10 cellular contexts compared by ENCODE assay signal in genomic region chr6:30500421-30501069, GRCh38. TPM values are rescaled to one million over a fixed set of nuclear protein-coding genes. Genes with fewer than 3 reads are reported as not detected.
DNase-seq lines count a peak whose midpoint lies in the region; ATAC-seq, FAIRE-seq and TF ChIP-seq lines count a peak whose summit lies in the region.
"Had no signal": no experiment of that assay in that cellular context is flagged by ENCODE, and none has a peak within 500 bp of the region (broad histone marks: within the 10 kb centered on the region; RNA-seq: fewer than 3 reads in every experiment).

No MANE protein-coding gene starts in this region.

- no peak overlapping the region for H3K27ac ChIP-seq in GM23248
- no peak overlapping the region for H3K27ac ChIP-seq in HepG2 (ENCODE audit: extremely low read length, insufficient read depth, low read length)
- H3K27ac ChIP-seq: tibial artery had no signal

- H3K79me2 ChIP-seq in GM23248 (ENCODE audit: insufficient read depth), result no peaks in the 10 kb centered on the region
- no peaks in the 10 kb centered on the region for H3K79me2 ChIP-seq in HepG2 (ENCODE audit: insufficient read depth, low read length)

- WGBS in GM23248 (ENCODE audit: low coverage in 1 of 2, low lambda C conversion rate in 2 of 2, missing lambda C conversion rate in 2 of 2), 2 experiments, result 35 to 41% methylated on average over 9 of the region's 9 CpGs
- WGBS in HepG2 (ENCODE audit: low lambda C conversion rate), result 14% methylated on average over 9 of the region's 9 CpGs

- BruUV-seq in HepG2 (replicated peaks; lab: Mats Ljungman, UMichigan), result no TSS peak

- TF ChIP-seq EP300 in HepG2 (IDR thresholded peaks at IDR 0.05; ENCODE audit: low read depth in 2 of 2, low read length in 2 of 2), result no peak
- no peak for TF ChIP-seq EP300 in HepG2 (CRISPR knock-in tag; IDR thresholded peaks at IDR 0.05; ENCODE audit: borderline replicate concordance)

- ATAC-seq in HepG2 (peak; percentile 56), GM19324 (IDR thresholded peaks at IDR 0.05; ENCODE audit: low FRiP score, unreplicated experiment) (no peak)

- H3K36me3 ChIP-seq in GM23248 (ENCODE audit: low read depth), result no peaks in the 10 kb centered on the region
- no peaks in the 10 kb centered on the region for H3K36me3 ChIP-seq in adipocyte (ENCODE audit: control insufficient read depth, insufficient read depth, low read length, severe bottlenecking)
- H3K36me3 ChIP-seq in HepG2 (replicated peaks in 1 of 2; ENCODE audit: control insufficient read depth in 1 of 2, insufficient read depth in 2 of 2, low read length in 2 of 2), result no peaks in the 10 kb centered on the region
- H3K36me3 ChIP-seq: tibial artery had no signal

- intact Hi-C loops in HepG2 (cut with micrococcal nuclease; ENCODE audit: unreplicated experiment), result no loop called here

- H4K20me1 ChIP-seq in GM23248 (ENCODE audit: insufficient read depth) (no peaks in the 10 kb centered on the region), HepG2 (ENCODE audit: insufficient read depth, low read length) (no peaks in the 10 kb centered on the region)

- no peak for TF ChIP-seq RAD21 in HepG2 (CRISPR knock-in tag; IDR thresholded peaks at IDR 0.05)

- CTCF ChIA-PET in HepG2 (lab: Yijun Ruan, JAX; ENCODE audit: low intra/inter-chr PET ratio, low total read pairs), result no interaction called here

- in situ Hi-C loops in GM23248 (cut with MboI) (no loop called here), HepG2 (cut with HindIII; ENCODE audit: extremely low pct_ligation_motif_present, low pct_unique_long_range_greater_than_20kb) (no loop called here)

- H3K9ac ChIP-seq in GM23248 (no peak overlapping the region), adipocyte (ENCODE audit: low read length) (no peak overlapping the region), HepG2 (ENCODE audit: insufficient read depth, low read depth, low read length) (no peak overlapping the region)

- H3K27me3 ChIP-seq in GM23248 (replicated peaks; ENCODE audit: insufficient read depth), result no peaks in the 10 kb centered on the region
- H3K27me3 ChIP-seq in adipocyte (replicated peaks; ENCODE audit: control insufficient read depth, insufficient read depth, low read length), result no peaks in the 10 kb centered on the region
- peaks cover 0 to 5% of the 10 kb centered on the region in 2 experiments; a peak in 2 of 5 replicates for H3K27me3 ChIP-seq in HepG2 (ENCODE audit: control insufficient read depth in 1 of 2, insufficient read depth in 2 of 2, low read length in 2 of 2)
- H3K27me3 ChIP-seq: tibial artery had no signal

- H3K9me2 ChIP-seq in GM23248 (ENCODE audit: insufficient read depth), result no peaks in the 10 kb centered on the region

- peak overlapping the region; percentile 75 for H2AFZ ChIP-seq in GM23248
- peak overlapping the region; percentile 36 for H2AFZ ChIP-seq in HepG2 (ENCODE audit: low read length)

- H3K4me1 ChIP-seq in GM23248 (ENCODE audit: insufficient read depth) (peaks cover 14% of the 10 kb centered on the region), adipocyte (ENCODE audit: control insufficient read depth, insufficient read depth, low read length) (peaks cover 15% of the 10 kb centered on the region), HepG2 (ENCODE audit: insufficient read depth, low read length) (peaks cover 13% of the 10 kb centered on the region)
- H3K4me1 ChIP-seq: tibial artery had no signal

- H3K4me3 ChIP-seq in GM23248 (no peak overlapping the region), adipocyte (ENCODE audit: low read length) (peak overlapping the region; percentile 3), HepG2 (replicated peaks in 1 of 3; ENCODE audit: insufficient read depth in 1 of 3, low read depth in 2 of 3, low read length in 3 of 3) (no peak overlapping the region; a peak in 1 of 6 replicates)
- H3K4me3 ChIP-seq: tibial artery had no signal

- H3K9me3 ChIP-seq in GM23248 (ENCODE audit: low read depth) (no peaks in the 10 kb centered on the region), adipocyte (ENCODE audit: control insufficient read depth, low read length) (no peaks in the 10 kb centered on the region), HepG2 (ENCODE audit: low read length) (no peaks in the 10 kb centered on the region)
- H3K9me3 ChIP-seq: tibial artery had no signal

- H3F3A ChIP-seq in GM23248 (ENCODE audit: insufficient read depth), result peaks cover 18% of the 10 kb centered on the region

- no peak for TF ChIP-seq POLR2A in HepG2 (IDR thresholded peaks at IDR 0.05; ENCODE audit: insufficient read depth in 1 of 2, low read depth in 2 of 2, low read length in 2 of 2)

- H3K4me2 ChIP-seq in GM23248 (ENCODE audit: unreplicated experiment) (peak overlapping the region; percentile 32), HepG2 (ENCODE audit: low read depth, low read length) (peak overlapping the region; percentile 44; the same call in 1 of the 2 replicates)

- FAIRE-seq in HepG2 (lab: Jason Lieb, UNC), result no peak
- FAIRE-seq: TTC549 had no signal

- POLR2A ChIA-PET in HepG2 (lab: Yijun Ruan, JAX), result interaction anchor here (0.9 kb wide), 1 partner anchor 114 kb away, joined by 3 read pairs; no protein-coding TSS in a partner anchor

- peak; percentile 71 for DNase-seq in 8988T
- peak; percentile 45 for DNase-seq in GM23248
- DNase-seq in adipocyte (ENCODE audit: low read depth), result no peak
- no peak for DNase-seq in HepG2 (ENCODE audit: low spot score)
- no peak for DNase-seq in stimulated activated CD4-positive, alpha-beta T cell treated with anti-CD3 and anti-CD28 coated beads, Interleukin-15, amount 100 ng/mL, for 24 hours
- no peak for DNase-seq in DMS114 treated with DMSO at 0.1 percent for 48 hours (lab: John Stamatoyannopoulos, UW; ENCODE audit: unreplicated experiment)
- DNase-seq in mucosa of gallbladder (ENCODE audit: low spot score), result no peak
- DNase-seq: tibial artery had no signal

- TF ChIP-seq CTCF in HepG2 (CRISPR knock-in tag; IDR thresholded peaks at IDR 0.05), result no peak

RNA-seq across cellular contexts. Expression of gene HLA-E, which starts 11.2 kb away (rescaled TPM):
- total RNA-seq in GM23248 (2014; rRNA removed; shearing (Covaris generic)), result 190 and 203 TPM in 2 replicates
- 123 and 130 TPM in 2 replicates for polyA plus RNA-seq in GM23248 (2016; fragmentation: Nextera tagmentation; extraction: Ambion mirVana)
- 21.2 and 45.2 TPM in 2 replicates for total RNA-seq in HepG2 (2016; rRNA removed; fragmentation: Illumina TruSeq; extraction: Trizol)
- total RNA-seq in HepG2 (2016; cell fraction: cytosol; rRNA removed; fragmentation: Illumina TruSeq; extraction: Trizol; ENCODE audit: low read depth), result 6.3 and 7.1 TPM in 2 replicates
- 21.6 and 46.9 TPM in 2 replicates for total RNA-seq in HepG2 (2016; cell fraction: insoluble cytoplasmic fraction; rRNA removed; fragmentation: Illumina TruSeq; extraction: Trizol)
- 12.5 and 14.1 TPM in 2 replicates for total RNA-seq in HepG2 (2016; cell fraction: membrane; rRNA removed; fragmentation: Illumina TruSeq; extraction: Trizol)
- total RNA-seq in HepG2 (2016; cell fraction: nucleus; rRNA removed; fragmentation: Illumina TruSeq; extraction: Trizol), result 38.3 and 44.5 TPM in 2 replicates
- 90.4 and 99.8 TPM in 2 replicates for polyA plus RNA-seq in HepG2 (2011; rRNA removed)
- 94.6 and 111 TPM in 2 replicates for polyA plus RNA-seq in HepG2 (2011; cell fraction: cytosol; rRNA removed)
- polyA plus RNA-seq in HepG2 (2011; cell fraction: nucleus; rRNA removed), result 67.6 and 75.6 TPM in 2 replicates
- 64.9 and 110 TPM in 2 replicates for polyA plus RNA-seq in HepG2 (2012)
- 6.6 and 6.7 TPM in 2 replicates for polyA plus RNA-seq in HepG2 (2016; cell fraction: cytosol; fragmentation: Illumina TruSeq; extraction: Trizol; ENCODE audit: low read depth)
- polyA plus RNA-seq in HepG2 (2016; cell fraction: insoluble cytoplasmic fraction; fragmentation: Illumina TruSeq; extraction: Trizol; ENCODE audit: low read depth), result 23.6 and 24.3 TPM in 2 replicates
- 11.8 and 12.2 TPM in 2 replicates for polyA plus RNA-seq in HepG2 (2016; cell fraction: membrane; fragmentation: Illumina TruSeq; extraction: Trizol; ENCODE audit: low read depth)
- polyA plus RNA-seq in HepG2 (2016; cell fraction: nucleus; fragmentation: Illumina TruSeq; extraction: Trizol; ENCODE audit: insufficient read depth, low read depth), result 68.0 and 69.9 TPM in 2 replicates
- 39.4 and 80.9 TPM in 2 replicates for polyA minus RNA-seq in HepG2 (2011; rRNA and poly(A)+ RNA removed; ENCODE audit: low replicate concordance)
- polyA minus RNA-seq in HepG2 (2011; cell fraction: cytosol; rRNA and poly(A)+ RNA removed), result 45.5 and 56.8 TPM in 2 replicates
- polyA minus RNA-seq in HepG2 (2011; cell fraction: nucleus; rRNA and poly(A)+ RNA removed), result 17.4 and 26.7 TPM in 2 replicates
- total RNA-seq in mucosa of gallbladder, result 385 TPM

RNA-seq across cellular contexts. Expression of gene GNL1, which starts 55.7 kb away (rescaled TPM):
- 62.3 and 64.8 TPM in 2 replicates for total RNA-seq in GM23248 (2014; rRNA removed; shearing (Covaris generic))
- polyA plus RNA-seq in GM23248 (2016; fragmentation: Nextera tagmentation; extraction: Ambion mirVana) (72.1 and 78.9 TPM in 2 replicates), HepG2 (2011; rRNA removed) (35.0 and 46.8 TPM in 2 replicates)
- total RNA-seq in HepG2 (2016; rRNA removed; fragmentation: Illumina TruSeq; extraction: Trizol) (54.8 and 55.6 TPM in 2 replicates), mucosa of gallbladder (68.1 TPM)
- 11.5 and 14.7 TPM in 2 replicates for total RNA-seq in HepG2 (2016; cell fraction: cytosol; rRNA removed; fragmentation: Illumina TruSeq; extraction: Trizol; ENCODE audit: low read depth)
- 48.5 and 56.5 TPM in 2 replicates for total RNA-seq in HepG2 (2016; cell fraction: insoluble cytoplasmic fraction; rRNA removed; fragmentation: Illumina TruSeq; extraction: Trizol)
- total RNA-seq in HepG2 (2016; cell fraction: membrane; rRNA removed; fragmentation: Illumina TruSeq; extraction: Trizol), result 23.9 and 27.8 TPM in 2 replicates
- 27.7 and 34.5 TPM in 2 replicates for total RNA-seq in HepG2 (2016; cell fraction: nucleus; rRNA removed; fragmentation: Illumina TruSeq; extraction: Trizol)
- 25.1 and 32.1 TPM in 2 replicates for polyA plus RNA-seq in HepG2 (2011; cell fraction: cytosol; rRNA removed)
- 40.6 and 54.9 TPM in 2 replicates for polyA plus RNA-seq in HepG2 (2011; cell fraction: nucleus; rRNA removed)
- 45.3 and 50.3 TPM in 2 replicates for polyA plus RNA-seq in HepG2 (2012)
- polyA plus RNA-seq in HepG2 (2016; cell fraction: cytosol; fragmentation: Illumina TruSeq; extraction: Trizol; ENCODE audit: low read depth), result 12.7 and 15.8 TPM in 2 replicates
- polyA plus RNA-seq in HepG2 (2016; cell fraction: insoluble cytoplasmic fraction; fragmentation: Illumina TruSeq; extraction: Trizol; ENCODE audit: low read depth), result 53.9 and 60.5 TPM in 2 replicates
- 19.5 and 25.2 TPM in 2 replicates for polyA plus RNA-seq in HepG2 (2016; cell fraction: membrane; fragmentation: Illumina TruSeq; extraction: Trizol; ENCODE audit: low read depth)
- 84.3 and 89.3 TPM in 2 replicates for polyA plus RNA-seq in HepG2 (2016; cell fraction: nucleus; fragmentation: Illumina TruSeq; extraction: Trizol; ENCODE audit: insufficient read depth, low read depth)
- polyA minus RNA-seq in HepG2 (2011; rRNA and poly(A)+ RNA removed; ENCODE audit: low replicate concordance), result 34.2 and 47.6 TPM in 2 replicates
- polyA minus RNA-seq in HepG2 (2011; cell fraction: cytosol; rRNA and poly(A)+ RNA removed), result 22.4 and 23.5 TPM in 2 replicates
- 22.4 and 27.0 TPM in 2 replicates for polyA minus RNA-seq in HepG2 (2011; cell fraction: nucleus; rRNA and poly(A)+ RNA removed)

RNA-seq across cellular contexts. Expression of gene PRR3, which starts 56.5 kb away (rescaled TPM):
- total RNA-seq in GM23248 (2014; rRNA removed; shearing (Covaris generic)), result 5.2 and 6.5 TPM in 2 replicates
- polyA plus RNA-seq in GM23248 (2016; fragmentation: Nextera tagmentation; extraction: Ambion mirVana) (7.1 and 7.3 TPM in 2 replicates), HepG2 (2011; rRNA removed) (20.6 and 21.2 TPM in 2 replicates)
- total RNA-seq in HepG2 (2016; rRNA removed; fragmentation: Illumina TruSeq; extraction: Trizol) (13.9 and 14.6 TPM in 2 replicates), mucosa of gallbladder (8.0 TPM)
- 6.5 and 6.6 TPM in 2 replicates for total RNA-seq in HepG2 (2016; cell fraction: cytosol; rRNA removed; fragmentation: Illumina TruSeq; extraction: Trizol; ENCODE audit: low read depth)
- total RNA-seq in HepG2 (2016; cell fraction: insoluble cytoplasmic fraction; rRNA removed; fragmentation: Illumina TruSeq; extraction: Trizol), result 13.8 and 15.5 TPM in 2 replicates
- 12.6 and 13.1 TPM in 2 replicates for total RNA-seq in HepG2 (2016; cell fraction: membrane; rRNA removed; fragmentation: Illumina TruSeq; extraction: Trizol)
- 11.4 and 14.4 TPM in 2 replicates for total RNA-seq in HepG2 (2016; cell fraction: nucleus; rRNA removed; fragmentation: Illumina TruSeq; extraction: Trizol)
- polyA plus RNA-seq in HepG2 (2011; cell fraction: cytosol; rRNA removed), result 14.8 and 17.1 TPM in 2 replicates
- polyA plus RNA-seq in HepG2 (2011; cell fraction: nucleus; rRNA removed), result 16.1 and 23.0 TPM in 2 replicates
- polyA plus RNA-seq in HepG2 (2012), result 12.5 and 15.6 TPM in 2 replicates
- polyA plus RNA-seq in HepG2 (2016; cell fraction: cytosol; fragmentation: Illumina TruSeq; extraction: Trizol; ENCODE audit: low read depth), result 5.9 and 6.1 TPM in 2 replicates
- 27.5 and 29.3 TPM in 2 replicates for polyA plus RNA-seq in HepG2 (2016; cell fraction: insoluble cytoplasmic fraction; fragmentation: Illumina TruSeq; extraction: Trizol; ENCODE audit: low read depth)
- 13.6 and 13.9 TPM in 2 replicates for polyA plus RNA-seq in HepG2 (2016; cell fraction: membrane; fragmentation: Illumina TruSeq; extraction: Trizol; ENCODE audit: low read depth)
- 25.4 and 26.7 TPM in 2 replicates for polyA plus RNA-seq in HepG2 (2016; cell fraction: nucleus; fragmentation: Illumina TruSeq; extraction: Trizol; ENCODE audit: insufficient read depth, low read depth)
- 34.9 and 73.8 TPM in 2 replicates for polyA minus RNA-seq in HepG2 (2011; rRNA and poly(A)+ RNA removed; ENCODE audit: low replicate concordance)
- 4.9 and 5.8 TPM in 2 replicates for polyA minus RNA-seq in HepG2 (2011; cell fraction: cytosol; rRNA and poly(A)+ RNA removed)
- 20.6 and 27.1 TPM in 2 replicates for polyA minus RNA-seq in HepG2 (2011; cell fraction: nucleus; rRNA and poly(A)+ RNA removed)

Comparison
In these comparisons a context has a peak if more than half of its experiments do, and no peak if none do; other contexts are left out.
1. DNase-seq: peak in 8988T (single experiment) and GM23248 (single experiment); none in adipocyte (single experiment), HepG2 (single experiment), stimulated activated CD4-positive, alpha-beta T cell treated with anti-CD3 and anti-CD28 coated beads, Interleukin-15, amount 100 ng/mL, for 24 hours (single experiment), DMS114 treated with DMSO at 0.1 percent for 48 hours (single experiment) and mucosa of gallbladder (single experiment).